ENCODE assay signal across 14 cellular contexts in the genomic region with DNA sequence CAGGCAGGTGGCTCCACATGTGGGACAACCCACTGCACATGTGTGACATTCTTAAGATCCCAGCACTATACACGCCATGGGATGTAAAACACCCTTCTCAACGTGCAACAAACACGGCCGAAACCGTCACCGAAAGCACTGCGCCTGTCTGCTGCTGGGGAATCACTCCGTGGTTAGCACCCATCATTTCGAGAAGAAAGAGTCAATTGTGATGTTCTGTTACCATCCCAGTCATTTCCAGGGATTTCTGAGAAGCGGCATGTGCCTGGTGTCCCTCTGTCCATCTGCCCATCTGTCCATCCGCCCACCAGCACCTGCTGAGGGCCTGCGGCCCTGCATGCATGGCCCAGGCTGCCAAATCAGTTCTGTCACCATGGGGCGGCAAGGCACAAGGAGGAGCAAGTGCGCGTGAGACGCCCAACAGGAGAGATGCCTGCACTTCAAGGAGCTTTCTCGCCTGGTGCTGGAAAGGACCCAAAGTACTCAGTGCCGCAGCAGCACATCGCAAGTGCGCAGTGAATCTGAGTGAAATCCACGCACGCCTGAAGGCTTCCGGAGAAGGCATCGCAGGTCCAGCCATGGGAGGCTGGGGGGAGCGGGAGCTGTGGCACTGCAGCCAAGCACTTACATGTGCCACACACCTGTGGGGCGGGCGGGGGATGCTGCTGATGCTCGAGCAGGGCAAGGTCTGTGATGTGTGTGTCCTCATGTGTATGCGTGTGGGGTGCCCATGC. TPM values are rescaled to one million over a fixed set of nuclear protein-coding genes. Genes with fewer than 3 reads are reported as not detected.
DNase-seq lines count a peak whose midpoint lies in the region; ATAC-seq and TF ChIP-seq lines count a peak whose summit lies in the region.
"Had no signal": no experiment of that assay in that cellular context is flagged by ENCODE, and none has a peak within 500 bp of the region (broad histone marks: within the 10 kb centered on the region; RNA-seq: fewer than 3 reads in every experiment).

No MANE protein-coding gene starts in this region.

- no peaks in the 10 kb centered on the region for H3K9me3 ChIP-seq in neuronal stem cell (replicated peaks in 1 of 2; ENCODE audit: control insufficient read depth in 2 of 2, insufficient read depth in 1 of 2, low read depth in 1 of 2, low read length in 2 of 2)
- H3K9me3 ChIP-seq in hepatocyte (ENCODE audit: low read depth), result no peaks in the 10 kb centered on the region

- H3K27me3 ChIP-seq in neuronal stem cell (ENCODE audit: control insufficient read depth in 3 of 3, insufficient read depth in 3 of 3, low read depth in 1 of 3, low read length in 3 of 3) (no peaks in the 10 kb centered on the region), hepatocyte (no peaks in the 10 kb centered on the region)

- peak overlapping the region; percentile 84 for H2BK12ac ChIP-seq in neuronal stem cell (ENCODE audit: low read length)

- peak overlapping the region; percentile 60 for H3K9ac ChIP-seq in neuronal stem cell (ENCODE audit: low read depth, low read length, poor library complexity)

- H2AK5ac ChIP-seq in neuronal stem cell (ENCODE audit: low read depth, low read length), result peak overlapping the region; percentile 39

- no peak overlapping the region for H2AFZ ChIP-seq in neuronal stem cell (ENCODE audit: low read length)
- no peak overlapping the region for H2AFZ ChIP-seq in hepatocyte
- H2AFZ ChIP-seq: PC-9 had no signal

- H2BK5ac ChIP-seq in neuronal stem cell (ENCODE audit: low read length), result no peak overlapping the region

- H3K4me1 ChIP-seq in neuronal stem cell (ENCODE audit: control insufficient read depth in 2 of 2, insufficient read depth in 1 of 2, low read depth in 1 of 2, low read length in 2 of 2) (peaks cover 27 to 43% of the 10 kb centered on the region in 2 donors), hepatocyte (ENCODE audit: insufficient read depth) (peaks cover 32% of the 10 kb centered on the region)

- TF ChIP-seq CTCF in GM12864 (IDR thresholded peaks at IDR 0.05; ENCODE audit: low read depth, low read length, missing control alignments), result no peak
- no peak for TF ChIP-seq CTCF in GM20000 (IDR thresholded peaks at IDR 0.05; ENCODE audit: extremely low read depth, missing control alignments)
- TF ChIP-seq CTCF in hepatocyte (IDR thresholded peaks at IDR 0.05; ENCODE audit: poor library complexity), result no peak

- no peak overlapping the region for H3K27ac Mint-ChIP-seq in activated naive CD8-positive, alpha-beta T cell treated with anti-CD3 and anti-CD28 coated beads, Interleukin-2, amount 50 U/mL, for 24 hours

- peaks cover 82% of the 10 kb centered on the region for H3K79me2 ChIP-seq in hepatocyte

- peaks cover 0 to 11% of the 10 kb centered on the region in 2 donors for H3K36me3 ChIP-seq in neuronal stem cell (replicated peaks in 1 of 2; ENCODE audit: control insufficient read depth in 2 of 2, insufficient read depth in 2 of 2, low read length in 2 of 2)
- H3K36me3 ChIP-seq in hepatocyte (replicated peaks; ENCODE audit: insufficient read depth, low read depth), result no peaks in the 10 kb centered on the region

- H3K9me2 ChIP-seq in hepatocyte (replicated peaks; ENCODE audit: insufficient read depth), result no peaks in the 10 kb centered on the region

- no peaks in the 10 kb centered on the region for H3K27me3 Mint-ChIP-seq in activated naive CD8-positive, alpha-beta T cell treated with anti-CD3 and anti-CD28 coated beads, Interleukin-2, amount 50 U/mL, for 24 hours

- peak overlapping the region; percentile 53 for H4K91ac ChIP-seq in neuronal stem cell (ENCODE audit: low read depth, low read length, poor library complexity)

- ATAC-seq in activated naive CD8-positive, alpha-beta T cell treated with anti-CD3 and anti-CD28 coated beads, Interleukin-2, amount 50 U/mL, for 24 hours, result no peak

- H3K18ac ChIP-seq in neuronal stem cell (ENCODE audit: low read length), result peak overlapping the region; percentile 77

- no peak overlapping the region for H3K14ac ChIP-seq in neuronal stem cell (ENCODE audit: low read length)

- no peaks in the 10 kb centered on the region for H3K36me3 Mint-ChIP-seq in activated naive CD8-positive, alpha-beta T cell treated with anti-CD3 and anti-CD28 coated beads, Interleukin-2, amount 50 U/mL, for 24 hours (ENCODE audit: low read depth)

- peak overlapping the region; percentile 78 for H2BK15ac ChIP-seq in neuronal stem cell (ENCODE audit: low read length)

- peak overlapping the region; percentile 40 for H3K4me3 Mint-ChIP-seq in activated naive CD8-positive, alpha-beta T cell treated with anti-CD3 and anti-CD28 coated beads, Interleukin-2, amount 50 U/mL, for 24 hours

- H3K27ac ChIP-seq in neuronal stem cell (replicated peaks; ENCODE audit: low read length) (no peak overlapping the region), hepatocyte (no peak overlapping the region)
- H3K27ac ChIP-seq: PC-9, VCaP had no signal

- H3K4me3 ChIP-seq in GM12864 (ENCODE audit: low read depth, low read length), result peak overlapping the region; percentile 51
- peak overlapping the region in 1 of 2 donors; percentile 33 for H3K4me3 ChIP-seq in neuronal stem cell (ENCODE audit: low read length in 2 of 2)
- H3K4me3 ChIP-seq in hepatocyte, result no peak overlapping the region
- H3K4me3 ChIP-seq: PC-9 had no signal

- peak; percentile 83 for DNase-seq in GM12864 (ENCODE audit: low read depth)
- peak; percentile 75 for DNase-seq in GM20000 (ENCODE audit: low spot score)
- DNase-seq in activated naive CD8-positive, alpha-beta T cell treated with anti-CD3 and anti-CD28 coated beads, Interleukin-2, amount 50 U/mL, for 24 hours, result no peak
- no peak for DNase-seq in neuronal stem cell (ENCODE audit: low spot score)
- no peak for DNase-seq in hepatocyte (ENCODE audit: low spot score)
- no peak for DNase-seq in activated CD4-positive, CD25-positive, alpha-beta regulatory T cell treated with anti-CD3 and anti-CD28 coated beads, Interleukin-2, amount 50 U/mL, for 72 hours
- no peak for DNase-seq in NCI-H510A (lab: John Stamatoyannopoulos, UW)
- DNase-seq in T-helper 1 cell, result no peak
- DNase-seq: activated gamma-delta T cell, dermis blood vessel endothelial cell, foreskin melanocyte, NCI-H1694, PC-9 had no signal

- no CpG with 5 or more reads among the region's 29 CpGs for WGBS in neuronal stem cell (ENCODE audit: extremely low coverage in 2 of 2, insufficient read length in 2 of 2, insufficient replicate concordance in 1 of 2), 2 donors
- WGBS in hepatocyte (ENCODE audit: low lambda C conversion rate, missing lambda C conversion rate), result 97% methylated on average over 29 of the region's 29 CpGs

- peak overlapping the region; percentile 69 for H3K23ac ChIP-seq in neuronal stem cell (ENCODE audit: low read depth, low read length, poor library complexity)

- peaks cover 22% of the 10 kb centered on the region for H3K79me1 ChIP-seq in neuronal stem cell (ENCODE audit: low read depth, low read length)

- H4K20me1 ChIP-seq in hepatocyte (ENCODE audit: insufficient read depth, poor library complexity, severe bottlenecking), result peaks cover 40% of the 10 kb centered on the region

- peak overlapping the region; percentile 37 for H3K4ac ChIP-seq in neuronal stem cell (ENCODE audit: low read length)

- H2BK120ac ChIP-seq in neuronal stem cell (ENCODE audit: low read depth, low read length), result no peak overlapping the region

- H3K4me1 Mint-ChIP-seq in activated naive CD8-positive, alpha-beta T cell treated with anti-CD3 and anti-CD28 coated beads, Interleukin-2, amount 50 U/mL, for 24 hours, result peaks cover 29% of the 10 kb centered on the region

- H3K4me2 ChIP-seq in neuronal stem cell (ENCODE audit: insufficient read depth, low read length, poor library complexity, severe bottlenecking), result no peak overlapping the region
- no peak overlapping the region for H3K4me2 ChIP-seq in hepatocyte
- H3K4me2 ChIP-seq: PC-9 had no signal

- H3K9me3 Mint-ChIP-seq in activated naive CD8-positive, alpha-beta T cell treated with anti-CD3 and anti-CD28 coated beads, Interleukin-2, amount 50 U/mL, for 24 hours, result no peaks in the 10 kb centered on the region

- H4K8ac ChIP-seq in neuronal stem cell (ENCODE audit: low read depth, low read length), result no peak overlapping the region

RNA-seq across cellular contexts. Expression of a gene that starts 38.0 kb away (rescaled TPM):
- 18.5 TPM for polyA plus RNA-seq in neuronal stem cell (2013, experiment 1 of 2)
- polyA plus RNA-seq in neuronal stem cell (2013, experiment 2 of 2), result 18.8 TPM
- 22.2 and 24.9 TPM in 2 replicates for total RNA-seq in hepatocyte
- polyA plus RNA-seq in hepatocyte, result 27.5 and 27.7 TPM in 2 replicates

Comparison
In these comparisons a context has a peak if more than half of its experiments do, and no peak if none do; other contexts are left out.
1. DNase-seq: peak in GM12864 (single experiment) and GM20000 (single experiment); none in activated naive CD8-positive, alpha-beta T cell treated with anti-CD3 and anti-CD28 coated beads, Interleukin-2, amount 50 U/mL, for 24 hours (single experiment), neuronal stem cell (single experiment), hepatocyte (single experiment), activated CD4-positive, CD25-positive, alpha-beta regulatory T cell treated with anti-CD3 and anti-CD28 coated beads, Interleukin-2, amount 50 U/mL, for 72 hours (single experiment), NCI-H510A (single experiment) and T-helper 1 cell (0 of 5).